ENCODE assay signal across 9 cellular contexts in genomic region chr2:239396881-239397681, GRCh38. TPM values are rescaled to one million over a fixed set of nuclear protein-coding genes. Genes with fewer than 3 reads are reported as not detected.
A peak's percentile ranks its signal among the peaks of the same experiment; 100 is the strongest.
DNase-seq lines count a peak whose midpoint lies in the region; ATAC-seq and TF ChIP-seq lines count a peak whose summit lies in the region.
"Had no signal": no experiment of that assay in that cellular context is flagged by ENCODE, and none has a peak within 500 bp of the region (broad histone marks: within the 10 kb centered on the region; RNA-seq: fewer than 3 reads in every experiment).

No MANE protein-coding gene starts in this region.

- no peak overlapping the region for H3K4me3 ChIP-seq in coronary artery
- no peak overlapping the region for H3K4me3 ChIP-seq in retinal pigment epithelial cell (ENCODE audit: low read length)

- H3K9me3 Mint-ChIP-seq in osteocyte (ENCODE audit: unreplicated experiment), result no peaks in the 10 kb centered on the region

- H3K36me3 Mint-ChIP-seq in osteocyte (ENCODE audit: unreplicated experiment), result no peaks in the 10 kb centered on the region

- ATAC-seq in GM21447 (IDR thresholded peaks at IDR 0.05; ENCODE audit: unreplicated experiment), result no peak

- no peaks in the 10 kb centered on the region for H3K27me3 Mint-ChIP-seq in osteocyte (ENCODE audit: unreplicated experiment)

- no peak overlapping the region for H3K4me3 Mint-ChIP-seq in osteocyte (ENCODE audit: unreplicated experiment)

- TF ChIP-seq CTCF in coronary artery (IDR thresholded peaks at IDR 0.05) (no peak), retinal pigment epithelial cell (conservative IDR thresholded peaks at IDR 0.05; ENCODE audit: low read depth, low read length) (peak; percentile 19), osteocyte (IDR thresholded peaks at IDR 0.05) (no peak)

- no peak overlapping the region for H3K27ac ChIP-seq in coronary artery

- H3K27ac Mint-ChIP-seq in osteocyte (ENCODE audit: unreplicated experiment), result no peak overlapping the region

- H3K4me1 Mint-ChIP-seq in osteocyte (ENCODE audit: unreplicated experiment), result peaks cover 25% of the 10 kb centered on the region

- DNase-seq in DMS 273 (lab: John Stamatoyannopoulos, UW; ENCODE audit: unreplicated experiment) (peak; percentile 21), DMS 273 treated with DMSO at 0.1 percent for 48 hours (lab: John Stamatoyannopoulos, UW) (no peak), SHP77 treated with DMSO at 0.1 percent for 48 hours (lab: John Stamatoyannopoulos, UW) (peak; percentile 10), coronary artery (ENCODE audit: low spot score) (peak; percentile 71), retinal pigment epithelial cell (ENCODE audit: low read depth) (no peak), osteocyte (ENCODE audit: extremely low spot score, unreplicated experiment) (no peak), SK-N-DZ (ENCODE audit: low spot score) (no peak)
- DNase-seq: NCI-H1105 had no signal

RNA-seq across cellular contexts. Expression of gene HDAC4, which starts 3.7 kb away (rescaled TPM):
- 30.3 and 32.2 TPM in 2 replicates for total RNA-seq in osteocyte
- 4.2 and 39.5 TPM in 2 replicates for polyA plus RNA-seq in SK-N-DZ (2014; cell fraction: cytosol; rRNA removed)
- 27.1 and 28.5 TPM in 2 replicates for polyA plus RNA-seq in SK-N-DZ (2014; cell fraction: nucleus; rRNA removed)

Comparison
In these comparisons a context has a peak if more than half of its experiments do, and no peak if none do; other contexts are left out.
1. DNase-seq: peak in DMS 273 (single experiment), SHP77 treated with DMSO at 0.1 percent for 48 hours (single experiment) and coronary artery (single experiment); none in DMS 273 treated with DMSO at 0.1 percent for 48 hours (single experiment), retinal pigment epithelial cell (single experiment), osteocyte (single experiment) and SK-N-DZ (single experiment).